Comparison of ENCODE assay signal across 11 cellular contexts in genomic region chr2:137823196-137823595, GRCh38.
"Had no signal": no experiment of that assay in that cellular context is flagged by ENCODE, and none has a peak within 500 bp of the region (broad histone marks: within the 10 kb centered on the region; RNA-seq: fewer than 3 reads in every experiment).

No MANE protein-coding gene starts in this region.

- H3K9me3 ChIP-seq: HAP-1 had no signal

- H3K4me3 ChIP-seq: GM23248, GM23338, HAP-1 had no signal

- DNase-seq: GM23248, GOT3, H7, H9, HCEC 1CT, HFFc6 had no signal

- FAIRE-seq: H1, H54 had no signal

- H2AFZ ChIP-seq: GM23248, GM23338 had no signal

- H3K27ac ChIP-seq: GM23248 had no signal

- H3K4me2 ChIP-seq: GM23338 had no signal

- H3K36me3 ChIP-seq: HAP-1 had no signal

- ATAC-seq: GM23338, HCT116 had no signal

- H3K9ac ChIP-seq: GM23248 had no signal
